2 cellular contexts compared by ENCODE assay signal in genomic region chr17:9604583-9604982, GRCh38. TPM values are rescaled to one million over a fixed set of nuclear protein-coding genes. Genes with fewer than 3 reads are reported as not detected.
"Had no signal": no experiment of that assay in that cellular context is flagged by ENCODE, and none has a peak within 500 bp of the region (broad histone marks: within the 10 kb centered on the region; RNA-seq: fewer than 3 reads in every experiment).

No MANE protein-coding gene starts in this region.

RNA-seq across cellular contexts. Expression of gene CFAP52, which starts 28.1 kb away (rescaled TPM):
- total RNA-seq: G401, GM12878 had no signal

RNA-seq across cellular contexts. Expression of gene USP43, which starts 40.7 kb away (rescaled TPM):
- total RNA-seq: GM12878 had no signal
